Comparison of ENCODE assay signal across 26 cellular contexts in genomic region chr17:59863607-59864006, GRCh38.
"Had no signal": no experiment of that assay in that cellular context is flagged by ENCODE, and none has a peak within 500 bp of the region (broad histone marks: within the 10 kb centered on the region; RNA-seq: fewer than 3 reads in every experiment).

No MANE protein-coding gene starts in this region.

- H3K27me3 Mint-ChIP-seq: activated CD4-positive, alpha-beta T cell treated with anti-CD3 and anti-CD28 coated beads for 36 hours; activated CD8-positive, alpha-beta memory T cell treated with anti-CD3 and anti-CD28 coated beads, Interleukin-2, amount 10 ng/mL, durations not matched to agents 7 days and 5 days; activated naive CD8-positive, alpha-beta T cell had no signal

- DNase-seq: activated CD4-positive, alpha-beta T cell treated with anti-CD3 and anti-CD28 coated beads for 36 hours; activated CD4-positive, CD25-positive, alpha-beta regulatory T cell; activated CD8-positive, alpha-beta memory T cell treated with anti-CD3 and anti-CD28 coated beads, Interleukin-2, amount 10 ng/mL, durations not matched to agents 7 days and 5 days; activated CD8-positive, alpha-beta T cell treated with anti-CD3 and anti-CD28 coated beads, Interleukin-2, amount 10 ng/mL, durations not matched to agents 7 days and 5 days; activated effector memory CD4-positive, alpha-beta T cell treated with Interleukin-2 at 50 U/mL for 16 hours; activated naive CD4-positive, alpha-beta T cell treated with Interleukin-2 at 50 U/mL for 16 hours; body of pancreas; dorsolateral prefrontal cortex; effector memory CD4-positive, alpha-beta T cell; foreskin keratinocyte; kidney glomerular epithelial cell; nephron progenitor cell; stimulated activated CD4-positive, alpha-beta T cell treated with anti-CD3 and anti-CD28 coated beads, Interleukin-15, amount 100 ng/mL, for 24 hours; stimulated activated CD4-positive, alpha-beta T cell treated with anti-CD3 and anti-CD28 coated beads, Interleukin-2, amount 100 ng/mL, for 24 hours; stimulated activated naive CD4-positive, alpha-beta T cell treated with Interleukin-2 at 50 U/mL for 16 hours; T-helper 1 cell; trophoblast cell had no signal

- H3K27ac Mint-ChIP-seq: activated CD4-positive, alpha-beta T cell treated with anti-CD3 and anti-CD28 coated beads for 36 hours; activated CD8-positive, alpha-beta memory T cell treated with anti-CD3 and anti-CD28 coated beads, Interleukin-2, amount 10 ng/mL, durations not matched to agents 7 days and 5 days; activated CD8-positive, alpha-beta T cell treated with anti-CD3 and anti-CD28 coated beads, Interleukin-2, amount 10 ng/mL, durations not matched to agents 7 days and 5 days; activated naive CD8-positive, alpha-beta T cell; nephron progenitor cell; T-helper 2 cell treated with Interferon-gamma antibody and Interleukin-4, amounts not matched to agents 5 μg/mL and 100 μg/mL, for 36 hours had no signal

- H3K4me1 ChIP-seq: adrenal gland, foreskin keratinocyte had no signal

- H3K4me3 ChIP-seq: adrenal gland, body of pancreas, cardiac muscle cell, coronary artery, dorsolateral prefrontal cortex, heart left ventricle, left lung, thoracic aorta had no signal

- H3K9me3 ChIP-seq: adrenal gland, body of pancreas, heart left ventricle, left lung, neutrophil, thoracic aorta had no signal

- H3K27ac ChIP-seq: adrenal gland, body of pancreas, cardiac muscle cell, coronary artery, dorsolateral prefrontal cortex, foreskin keratinocyte, left lung, neutrophil, thoracic aorta had no signal

- ATAC-seq: activated CD4-positive, alpha-beta T cell treated with anti-CD3 and anti-CD28 coated beads for 36 hours; activated CD8-positive, alpha-beta memory T cell treated with anti-CD3 and anti-CD28 coated beads, Interleukin-2, amount 10 ng/mL, durations not matched to agents 7 days and 5 days; activated CD8-positive, alpha-beta T cell treated with anti-CD3 and anti-CD28 coated beads, Interleukin-2, amount 10 ng/mL, durations not matched to agents 7 days and 5 days; body of pancreas; foreskin keratinocyte; left lung had no signal

- H3K27me3 ChIP-seq: adrenal gland, body of pancreas, cardiac muscle cell, dorsolateral prefrontal cortex, foreskin keratinocyte, heart left ventricle, left lung, neutrophil had no signal

- H3K9me3 Mint-ChIP-seq: nephron progenitor cell; T-helper 2 cell treated with Interferon-gamma antibody and Interleukin-4, amounts not matched to agents 5 μg/mL and 100 μg/mL, for 36 hours had no signal

- H3K4me3 Mint-ChIP-seq: activated CD4-positive, alpha-beta T cell treated with anti-CD3 and anti-CD28 coated beads for 36 hours; activated CD8-positive, alpha-beta memory T cell treated with anti-CD3 and anti-CD28 coated beads, Interleukin-2, amount 10 ng/mL, durations not matched to agents 7 days and 5 days; activated CD8-positive, alpha-beta T cell treated with anti-CD3 and anti-CD28 coated beads, Interleukin-2, amount 10 ng/mL, durations not matched to agents 7 days and 5 days; activated naive CD8-positive, alpha-beta T cell; nephron progenitor cell; T-helper 2 cell treated with Interferon-gamma antibody and Interleukin-4, amounts not matched to agents 5 μg/mL and 100 μg/mL, for 36 hours had no signal

- H3K4me1 Mint-ChIP-seq: nephron progenitor cell had no signal
